ENCODE assay signal across 8 cellular contexts in the genomic region with DNA sequence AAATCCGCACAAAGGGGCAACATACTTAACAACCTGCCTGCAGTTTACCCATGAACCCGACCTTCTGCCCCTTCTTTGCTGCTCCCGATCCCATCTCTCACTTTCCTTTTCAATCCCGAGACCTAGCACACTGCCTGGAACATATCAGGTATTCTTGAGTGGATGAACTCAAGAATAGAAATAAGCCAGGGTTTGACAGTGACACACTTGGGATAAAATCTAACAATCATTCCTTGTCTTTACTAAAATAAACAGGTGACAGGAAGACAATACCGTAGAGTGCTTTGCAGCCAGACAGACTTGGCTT. TPM values are rescaled to one million over a fixed set of nuclear protein-coding genes. Genes with fewer than 3 reads are reported as not detected.
DNase-seq lines count a peak whose midpoint lies in the region; ATAC-seq and TF ChIP-seq lines count a peak whose summit lies in the region.

No MANE protein-coding gene starts in this region.

- peaks cover 19% of the 10 kb centered on the region for H3K79me2 ChIP-seq in neural cell (replicated peaks; ENCODE audit: insufficient read depth, low read length)

- TF ChIP-seq EP300 in neural cell (conservative IDR thresholded peaks at IDR 0.05; ENCODE audit: poor library complexity, severe bottlenecking): no peak

- H3K9ac ChIP-seq in BLaER1 (peak overlapping the region; percentile 100), neural cell (ENCODE audit: low read length) (peak overlapping the region; percentile 73)

- TF ChIP-seq RAD21 in neural cell (conservative IDR thresholded peaks at IDR 0.05): no peak

- H3K36me3 ChIP-seq in BLaER1: peaks cover 50% of the 10 kb centered on the region
- peaks cover 52% of the 10 kb centered on the region for H3K36me3 ChIP-seq in MG63
- peaks cover 5% of the 10 kb centered on the region for H3K36me3 ChIP-seq in ectodermal cell (ENCODE audit: control insufficient read depth, insufficient read depth, low read length)
- H3K36me3 ChIP-seq in neural cell (ENCODE audit: insufficient read depth, low read length): peaks cover under 1% of the 10 kb centered on the region

- no peak for DNase-seq in MG63
- no peak for DNase-seq in DMS53 (lab: John Stamatoyannopoulos, UW)
- no peak for DNase-seq in activated gamma-delta T cell (lab: John Stamatoyannopoulos, UW)
- no peak for DNase-seq in epidermal melanocyte (ENCODE audit: insufficient read length, low spot score)

- 26 to 35% methylated on average over 5 of the region's 5 CpGs for WGBS in ectodermal cell, 2 experiments

- H3K9me3 ChIP-seq in BLaER1 (no peaks in the 10 kb centered on the region), MG63 (no peaks in the 10 kb centered on the region), ectodermal cell (ENCODE audit: control insufficient read depth, low read length) (no peaks in the 10 kb centered on the region), neural cell (ENCODE audit: low read length) (no peaks in the 10 kb centered on the region)

- no peak for ATAC-seq in HG03159 (IDR thresholded peaks at IDR 0.05; ENCODE audit: unreplicated experiment)

- H3K27me3 ChIP-seq in BLaER1 (no peaks in the 10 kb centered on the region), MG63 (no peaks in the 10 kb centered on the region), ectodermal cell (ENCODE audit: control insufficient read depth, insufficient read depth, low read length, poor library complexity, severe bottlenecking) (no peaks in the 10 kb centered on the region), neural cell (ENCODE audit: insufficient read depth, low read depth, low read length) (no peaks in the 10 kb centered on the region)

- H2AFZ ChIP-seq in neural cell (ENCODE audit: low read depth, low read length): no peak overlapping the region

- H3K27ac ChIP-seq in BLaER1 (no peak overlapping the region; the same call in 1 of the 2 replicates), ectodermal cell (ENCODE audit: insufficient read depth, low read depth, low read length, poor library complexity, severe bottlenecking) (no peak overlapping the region), neural cell (ENCODE audit: low read length) (no peak overlapping the region)

- peaks cover 61% of the 10 kb centered on the region for H4K20me1 ChIP-seq in BLaER1
- no peaks in the 10 kb centered on the region for H4K20me1 ChIP-seq in neural cell (ENCODE audit: insufficient read depth)

- no peaks in the 10 kb centered on the region for H3K9me2 ChIP-seq in neural cell (ENCODE audit: insufficient read depth, low read length)

- H3K4me2 ChIP-seq in BLaER1 (peak overlapping the region; percentile 86), neural cell (ENCODE audit: low read length) (peak overlapping the region; percentile 79)

- TF ChIP-seq CTCF in neural cell (IDR thresholded peaks at IDR 0.05; ENCODE audit: poor library complexity, severe bottlenecking): no peak

- H3K4me1 ChIP-seq in BLaER1: peaks cover 43% of the 10 kb centered on the region
- H3K4me1 ChIP-seq in ectodermal cell (ENCODE audit: control insufficient read depth, insufficient read depth, low read length): peaks cover 16% of the 10 kb centered on the region

- H3K4me3 ChIP-seq in BLaER1: peak overlapping the region; percentile 86
- H3K4me3 ChIP-seq in MG63: peak overlapping the region; percentile 71
- H3K4me3 ChIP-seq in ectodermal cell (ENCODE audit: insufficient read depth, low read depth, low read length): peak overlapping the region; percentile 70
- peak overlapping the region; percentile 84 for H3K4me3 ChIP-seq in neural cell (ENCODE audit: low read length)

- no peaks in the 10 kb centered on the region for H3F3A ChIP-seq in neural cell (ENCODE audit: insufficient read depth, low read length, poor library complexity, severe bottlenecking)

TF ChIP-seq in neural cell, 6 proteins besides CTCF, POLR2A, EP300 and RAD21:
- TF ChIP-seq, protein P1, sequence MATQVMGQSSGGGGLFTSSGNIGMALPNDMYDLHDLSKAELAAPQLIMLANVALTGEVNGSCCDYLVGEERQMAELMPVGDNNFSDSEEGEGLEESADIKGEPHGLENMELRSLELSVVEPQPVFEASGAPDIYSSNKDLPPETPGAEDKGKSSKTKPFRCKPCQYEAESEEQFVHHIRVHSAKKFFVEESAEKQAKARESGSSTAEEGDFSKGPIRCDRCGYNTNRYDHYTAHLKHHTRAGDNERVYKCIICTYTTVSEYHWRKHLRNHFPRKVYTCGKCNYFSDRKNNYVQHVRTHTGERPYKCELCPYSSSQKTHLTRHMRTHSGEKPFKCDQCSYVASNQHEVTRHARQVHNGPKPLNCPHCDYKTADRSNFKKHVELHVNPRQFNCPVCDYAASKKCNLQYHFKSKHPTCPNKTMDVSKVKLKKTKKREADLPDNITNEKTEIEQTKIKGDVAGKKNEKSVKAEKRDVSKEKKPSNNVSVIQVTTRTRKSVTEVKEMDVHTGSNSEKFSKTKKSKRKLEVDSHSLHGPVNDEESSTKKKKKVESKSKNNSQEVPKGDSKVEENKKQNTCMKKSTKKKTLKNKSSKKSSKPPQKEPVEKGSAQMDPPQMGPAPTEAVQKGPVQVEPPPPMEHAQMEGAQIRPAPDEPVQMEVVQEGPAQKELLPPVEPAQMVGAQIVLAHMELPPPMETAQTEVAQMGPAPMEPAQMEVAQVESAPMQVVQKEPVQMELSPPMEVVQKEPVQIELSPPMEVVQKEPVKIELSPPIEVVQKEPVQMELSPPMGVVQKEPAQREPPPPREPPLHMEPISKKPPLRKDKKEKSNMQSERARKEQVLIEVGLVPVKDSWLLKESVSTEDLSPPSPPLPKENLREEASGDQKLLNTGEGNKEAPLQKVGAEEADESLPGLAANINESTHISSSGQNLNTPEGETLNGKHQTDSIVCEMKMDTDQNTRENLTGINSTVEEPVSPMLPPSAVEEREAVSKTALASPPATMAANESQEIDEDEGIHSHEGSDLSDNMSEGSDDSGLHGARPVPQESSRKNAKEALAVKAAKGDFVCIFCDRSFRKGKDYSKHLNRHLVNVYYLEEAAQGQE (IDR thresholded peaks at IDR 0.05; ENCODE audit: borderline replicate concordance): no peak
- TF ChIP-seq POLR2AphosphoS5 (IDR thresholded peaks at IDR 0.05) (no peak), TAF1 (IDR thresholded peaks at IDR 0.05; ENCODE audit: low read depth) (no peak), MXI1 (conservative IDR thresholded peaks at IDR 0.05; ENCODE audit: poor library complexity, severe bottlenecking) (no peak), SMC3 (conservative IDR thresholded peaks at IDR 0.05; ENCODE audit: poor library complexity) (no peak), EZH2 (IDR thresholded peaks at IDR 0.05; ENCODE audit: borderline replicate concordance, insufficient read depth, low read length, poor library complexity, severe bottlenecking) (no peak)

RNA-seq across cellular contexts. Expression of gene UFD1, which starts 1.0 kb away (rescaled TPM):
- total RNA-seq in MG63 (2014; rRNA removed; shearing (Covaris generic); ENCODE audit: low replicate concordance): 128 and 161 TPM in 2 replicates
- 65.7 TPM for polyA plus RNA-seq in ectodermal cell (2013, experiment 1 of 4)
- polyA plus RNA-seq in ectodermal cell (2013, experiment 2 of 4): 57.1 TPM
- polyA plus RNA-seq in ectodermal cell (2013, experiment 3 of 4): 44.5 TPM
- polyA plus RNA-seq in ectodermal cell (2013, experiment 4 of 4): 51.1 TPM
- polyA plus RNA-seq in neural cell: 56.9 and 58.3 TPM in 2 replicates
- 28.7 and 35.4 TPM in 2 replicates for polyA minus RNA-seq in neural cell

RNA-seq across cellular contexts. Expression of gene CDC45, which starts 1.7 kb away (rescaled TPM):
- 81.8 and 89.1 TPM in 2 replicates for total RNA-seq in MG63 (2014; rRNA removed; shearing (Covaris generic); ENCODE audit: low replicate concordance)
- 36.8 TPM for polyA plus RNA-seq in ectodermal cell (2013, experiment 1 of 4)
- 40.8 TPM for polyA plus RNA-seq in ectodermal cell (2013, experiment 2 of 4)
- polyA plus RNA-seq in ectodermal cell (2013, experiment 3 of 4): 34.6 TPM
- 36.0 TPM for polyA plus RNA-seq in ectodermal cell (2013, experiment 4 of 4)
- polyA plus RNA-seq in neural cell: 1.5 and 3.2 TPM in 2 replicates
- 0.81 and 0.97 TPM in 2 replicates for polyA minus RNA-seq in neural cell

RNA-seq across cellular contexts. Expression of gene C22orf39, which starts 30.5 kb away (rescaled TPM):
- total RNA-seq in MG63 (2014; rRNA removed; shearing (Covaris generic); ENCODE audit: low replicate concordance): 33.0 and 38.7 TPM in 2 replicates
- 54.8 TPM for polyA plus RNA-seq in ectodermal cell (2013, experiment 1 of 4)
- polyA plus RNA-seq in ectodermal cell (2013, experiment 2 of 4): 55.1 TPM
- 55.6 TPM for polyA plus RNA-seq in ectodermal cell (2013, experiment 3 of 4)
- polyA plus RNA-seq in ectodermal cell (2013, experiment 4 of 4): 65.7 TPM
- 94.9 and 99.4 TPM in 2 replicates for polyA plus RNA-seq in neural cell
- 47.2 and 55.5 TPM in 2 replicates for polyA minus RNA-seq in neural cell

RNA-seq across cellular contexts. Expression of gene MRPL40, which starts 45.7 kb away (rescaled TPM):
- total RNA-seq in MG63 (2014; rRNA removed; shearing (Covaris generic); ENCODE audit: low replicate concordance): 56.2 and 80.2 TPM in 2 replicates
- polyA plus RNA-seq in ectodermal cell (2013, experiment 1 of 4): 23.5 TPM
- polyA plus RNA-seq in ectodermal cell (2013, experiment 2 of 4): 26.5 TPM
- polyA plus RNA-seq in ectodermal cell (2013, experiment 3 of 4): 27.7 TPM
- polyA plus RNA-seq in ectodermal cell (2013, experiment 4 of 4): 28.6 TPM
- 32.5 and 34.0 TPM in 2 replicates for polyA plus RNA-seq in neural cell
- polyA minus RNA-seq in neural cell: 12.2 TPM in 2 replicates

RNA-seq across cellular contexts. Expression of gene CLDN5, which starts 46.2 kb away (rescaled TPM):
- not detected in 2 replicates for total RNA-seq in MG63 (2014; rRNA removed; shearing (Covaris generic); ENCODE audit: low replicate concordance)
- polyA plus RNA-seq in ectodermal cell (2013, experiment 1 of 4): 1.7 TPM
- 1.4 TPM for polyA plus RNA-seq in ectodermal cell (2013, experiment 2 of 4)
- polyA plus RNA-seq in ectodermal cell (2013, experiment 3 of 4): 3.5 TPM
- polyA plus RNA-seq in ectodermal cell (2013, experiment 4 of 4): 5.1 TPM
- 0.66 TPM in 1 of 2 replicates, not detected in the other for polyA plus RNA-seq in neural cell
- not detected in 2 replicates for polyA minus RNA-seq in neural cell
